ENCODE assay signal across 9 cellular contexts in genomic region chr5:115379622-115380344, GRCh38.
DNase-seq lines count a peak whose midpoint lies in the region; ATAC-seq and TF ChIP-seq lines count a peak whose summit lies in the region.
"Had no signal": no experiment of that assay in that cellular context is flagged by ENCODE, and none has a peak within 500 bp of the region (broad histone marks: within the 10 kb centered on the region; RNA-seq: fewer than 3 reads in every experiment).

No MANE protein-coding gene starts in this region.

- H3K9ac ChIP-seq in trophoblast cell (ENCODE audit: low read length): no peak overlapping the region

- no CpG with 5 or more reads among the region's 8 CpGs for WGBS in trophoblast cell (ENCODE audit: extremely low coverage, insufficient coverage, insufficient read length)
- 80 to 89% methylated on average over 6 of the region's 8 CpGs for WGBS in gastroesophageal sphincter (ENCODE audit: low coverage in 1 of 2), 2 donors

- H3K79me1 ChIP-seq in trophoblast cell (ENCODE audit: low read length): no peaks in the 10 kb centered on the region

- CTCF ChIA-PET in activated CD4-positive, alpha-beta T cell treated with anti-CD3 and anti-CD28 coated beads for 36 hours (lab: Charles Lee): interaction anchor here (1.5 kb wide), 1 partner anchor 10 kb away, joined by 4 read pairs; no protein-coding TSS in a partner anchor

- H3K18ac ChIP-seq in trophoblast cell (ENCODE audit: low read length): no peak overlapping the region

- peak; percentile 16 for DNase-seq in activated CD4-positive, alpha-beta T cell treated with anti-CD3 and anti-CD28 coated beads for 36 hours
- DNase-seq in activated CD4-positive, alpha-beta T cell treated with anti-CD3 and anti-CD28 coated beads, Interleukin-2, amount 50 U/mL, for 48 hours: no peak
- DNase-seq in OCI-M1 (lab: John Stamatoyannopoulos, UW) (peak; percentile 0), trophoblast cell (peak; percentile 39 to 66)
- no peak for DNase-seq in activated CD8-positive, alpha-beta memory T cell treated with anti-CD3 and anti-CD28 coated beads, Interleukin-2, amount 50 U/mL, for 48 hours
- DNase-seq in stimulated activated naive CD4-positive, alpha-beta T cell (lab: John Stamatoyannopoulos, UW): no peak

- H2BK12ac ChIP-seq in trophoblast cell (ENCODE audit: low read length): no peak overlapping the region

- no peak overlapping the region for H2BK120ac ChIP-seq in trophoblast cell (ENCODE audit: insufficient read depth, low read length, poor library complexity)

- H3K9me3 ChIP-seq in trophoblast cell (ENCODE audit: insufficient read depth, low read depth, low read length) (no peaks in the 10 kb centered on the region), gastroesophageal sphincter (no peaks in the 10 kb centered on the region)
- H3K9me3 ChIP-seq: SJCRH30 had no signal

- no peaks in the 10 kb centered on the region for H3K36me3 ChIP-seq in trophoblast cell (ENCODE audit: control insufficient read depth in 1 of 2, insufficient read depth in 2 of 2, low read length in 2 of 2)
- H3K36me3 ChIP-seq in gastroesophageal sphincter: no peaks in the 10 kb centered on the region
- H3K36me3 ChIP-seq: SJCRH30 had no signal

- no peak overlapping the region for H3K23ac ChIP-seq in trophoblast cell (ENCODE audit: low read length)

- no peak for TF ChIP-seq EP300 in gastroesophageal sphincter (IDR thresholded peaks at IDR 0.05)

- H3K27ac ChIP-seq in trophoblast cell (ENCODE audit: low read depth, low read length) (no peak overlapping the region), gastroesophageal sphincter (no peak overlapping the region)
- H3K27ac ChIP-seq: SJCRH30 had no signal

- H3K9me3 Mint-ChIP-seq in activated CD4-positive, alpha-beta T cell treated with anti-CD3 and anti-CD28 coated beads for 36 hours (ENCODE audit: low read depth): no peaks in the 10 kb centered on the region

- intact Hi-C loops in activated CD4-positive, alpha-beta T cell treated with anti-CD3 and anti-CD28 coated beads for 36 hours (cut with DNase I, micrococcal nuclease): loop anchor here in 1 of 2 experiments (5.0 kb wide), 1 partner anchor 193 kb away; no protein-coding TSS in a partner anchor

- no peaks in the 10 kb centered on the region for H3K36me3 Mint-ChIP-seq in activated CD4-positive, alpha-beta T cell treated with anti-CD3 and anti-CD28 coated beads for 36 hours (ENCODE audit: low read depth)

- H3K4me1 Mint-ChIP-seq in activated CD4-positive, alpha-beta T cell treated with anti-CD3 and anti-CD28 coated beads for 36 hours: peaks cover 14% of the 10 kb centered on the region

- H3K27ac Mint-ChIP-seq in activated CD4-positive, alpha-beta T cell treated with anti-CD3 and anti-CD28 coated beads for 36 hours: no peak overlapping the region

- H3K4ac ChIP-seq in trophoblast cell (ENCODE audit: low read depth, low read length): no peak overlapping the region

- no peak overlapping the region for H4K8ac ChIP-seq in trophoblast cell (ENCODE audit: low read depth, low read length)

- POLR2A ChIA-PET in activated CD4-positive, alpha-beta T cell treated with anti-CD3 and anti-CD28 coated beads for 36 hours (lab: Charles Lee): interaction anchor here (0.6 kb wide), 1 partner anchor 188 kb away, joined by 5 read pairs; no protein-coding TSS in a partner anchor

- H3K4me3 Mint-ChIP-seq in activated CD4-positive, alpha-beta T cell treated with anti-CD3 and anti-CD28 coated beads for 36 hours: no peak overlapping the region

- no peak overlapping the region for H4K91ac ChIP-seq in trophoblast cell (ENCODE audit: low read depth, low read length)

- H2BK5ac ChIP-seq in trophoblast cell (ENCODE audit: low read depth, low read length, poor library complexity): no peak overlapping the region

- TF ChIP-seq POLR2A in gastroesophageal sphincter (IDR thresholded peaks at IDR 0.05): no peak

- no peak overlapping the region for H2AK5ac ChIP-seq in trophoblast cell (ENCODE audit: low read length)

- H3K4me3 ChIP-seq in trophoblast cell (ENCODE audit: low read depth, low read length) (no peak overlapping the region), gastroesophageal sphincter (no peak overlapping the region)
- H3K4me3 ChIP-seq: SJCRH30 had no signal

- H3K79me2 ChIP-seq in trophoblast cell (ENCODE audit: control insufficient read depth, insufficient read depth, low read length, poor library complexity): no peaks in the 10 kb centered on the region

- no peak overlapping the region for H4K12ac ChIP-seq in trophoblast cell (ENCODE audit: low read depth, low read length)

- H3K27me3 Mint-ChIP-seq in activated CD4-positive, alpha-beta T cell treated with anti-CD3 and anti-CD28 coated beads for 36 hours: peaks cover 9% of the 10 kb centered on the region

- H3K27me3 ChIP-seq in trophoblast cell (ENCODE audit: insufficient read depth, low read length) (no peaks in the 10 kb centered on the region), gastroesophageal sphincter (no peaks in the 10 kb centered on the region)
- H3K27me3 ChIP-seq: SJCRH30 had no signal

- no peak overlapping the region for H3K14ac ChIP-seq in trophoblast cell (ENCODE audit: low read length)

- H3K4me1 ChIP-seq in trophoblast cell (ENCODE audit: control insufficient read depth in 1 of 2, insufficient read depth in 2 of 2, low read length in 2 of 2) (no peaks in the 10 kb centered on the region), gastroesophageal sphincter (peaks cover 0 to 14% (median 9%) of the 10 kb centered on the region in 3 donors)

- H3K4me2 ChIP-seq in trophoblast cell (ENCODE audit: low read length): no peak overlapping the region

- ATAC-seq in activated CD4-positive, alpha-beta T cell treated with anti-CD3 and anti-CD28 coated beads for 36 hours: peak; percentile 83
- ATAC-seq in HG02973 (IDR thresholded peaks at IDR 0.05; ENCODE audit: unreplicated experiment) (peak; percentile 61), gastroesophageal sphincter (no peak)

- no peak overlapping the region for H2AFZ ChIP-seq in trophoblast cell (ENCODE audit: insufficient read depth, low read length, poor library complexity)

- TF ChIP-seq CTCF in gastroesophageal sphincter (IDR thresholded peaks at IDR 0.05): no peak

Comparison
In these comparisons a context has a peak if more than half of its experiments do, and no peak if none do; other contexts are left out.
1. DNase-seq: peak in activated CD4-positive, alpha-beta T cell treated with anti-CD3 and anti-CD28 coated beads for 36 hours (single experiment), OCI-M1 (single experiment) and trophoblast cell (2 of 2); none in activated CD4-positive, alpha-beta T cell treated with anti-CD3 and anti-CD28 coated beads, Interleukin-2, amount 50 U/mL, for 48 hours (0 of 2), activated CD8-positive, alpha-beta memory T cell treated with anti-CD3 and anti-CD28 coated beads, Interleukin-2, amount 50 U/mL, for 48 hours (single experiment) and stimulated activated naive CD4-positive, alpha-beta T cell (0 of 6).